ENCODE assay signal across 29 cellular contexts in genomic region chr7:154195266-154195665, GRCh38.
"Had no signal": no experiment of that assay in that cellular context is flagged by ENCODE, and none has a peak within 500 bp of the region (broad histone marks: within the 10 kb centered on the region; RNA-seq: fewer than 3 reads in every experiment).

No MANE protein-coding gene starts in this region.

- H3K27ac Mint-ChIP-seq: dendritic cell treated with granulocyte-macrophage colony-stimulating factor and Interleukin-4, amounts not matched to agents 40 ng/mL and 50 ng/mL, for 4 days; effector memory CD8-positive, alpha-beta T cell; endodermal cell had no signal

- H3K36me3 ChIP-seq: colonic mucosa, esophagus muscularis mucosa, esophagus squamous epithelium, gastrocnemius medialis, gastroesophageal sphincter, heart left ventricle, heart right ventricle had no signal

- H3K4me1 ChIP-seq: colonic mucosa, esophagus muscularis mucosa, esophagus squamous epithelium, foreskin keratinocyte, gastrocnemius medialis, gastroesophageal sphincter, heart left ventricle, heart right ventricle had no signal

- H3K4me3 Mint-ChIP-seq: dendritic cell treated with granulocyte-macrophage colony-stimulating factor and Interleukin-4, amounts not matched to agents 40 ng/mL and 50 ng/mL, for 4 days; effector memory CD8-positive, alpha-beta T cell; endodermal cell had no signal

- H3K4me1 Mint-ChIP-seq: endodermal cell had no signal

- DNase-seq: colonic mucosa; cortex of kidney; dermis blood vessel endothelial cell; dorsolateral prefrontal cortex; effector CD4-positive, alpha-beta T cell; effector CD8-positive, alpha-beta T cell; effector memory CD4-positive, alpha-beta T cell; effector memory CD8-positive, alpha-beta T cell; endodermal cell; erythroblast; esophagus squamous epithelium; foreskin fibroblast; foreskin keratinocyte; foreskin melanocyte; gastrocnemius medialis; glutamatergic neuron; head of caudate nucleus; heart left ventricle; heart right ventricle had no signal

- H3K4me3 ChIP-seq: colonic mucosa, coronary artery, dorsolateral prefrontal cortex, esophagus muscularis mucosa, esophagus squamous epithelium, gastrocnemius medialis, gastroesophageal sphincter, heart left ventricle, heart right ventricle had no signal

- H3K27ac ChIP-seq: colonic mucosa, coronary artery, dorsolateral prefrontal cortex, epithelial cell of prostate, esophagus muscularis mucosa, esophagus squamous epithelium, foreskin keratinocyte, gastrocnemius medialis, gastroesophageal sphincter, heart left ventricle, heart right ventricle had no signal

- H3K9me3 ChIP-seq: colonic mucosa, esophagus muscularis mucosa, gastrocnemius medialis, gastroesophageal sphincter, heart left ventricle had no signal

- H3K9me3 Mint-ChIP-seq: endodermal cell had no signal

- H3K27me3 Mint-ChIP-seq: dendritic cell treated with granulocyte-macrophage colony-stimulating factor and Interleukin-4, amounts not matched to agents 40 ng/mL and 50 ng/mL, for 4 days; effector memory CD8-positive, alpha-beta T cell had no signal

- ATAC-seq: effector memory CD8-positive, alpha-beta T cell; esophagus mucosa; foreskin keratinocyte; gastrocnemius medialis; gastroesophageal sphincter; heart left ventricle; heart right ventricle had no signal

- FAIRE-seq: colon, endometrium, endothelial cell of umbilical vein, frontal cortex had no signal

- H3K27me3 ChIP-seq: colonic mucosa, dorsolateral prefrontal cortex, esophagus muscularis mucosa, esophagus squamous epithelium, foreskin keratinocyte, gastrocnemius medialis, gastroesophageal sphincter had no signal
